8 cellular contexts compared by ENCODE assay signal in genomic region chr21:45243603-45244002, GRCh38.
"Had no signal": no experiment of that assay in that cellular context is flagged by ENCODE, and none has a peak within 500 bp of the region (broad histone marks: within the 10 kb centered on the region; RNA-seq: fewer than 3 reads in every experiment).

No MANE protein-coding gene starts in this region.

- ATAC-seq: GM12878 had no signal

- FAIRE-seq: G401.6, GM12878, GM12891, GM12892, GM18507, GM19239 had no signal

- DNase-seq: GDM1, GF-D8 had no signal

- H3K4me3 ChIP-seq: GM12878 had no signal
